1 cellular context compared by ENCODE assay signal in the genomic region with DNA sequence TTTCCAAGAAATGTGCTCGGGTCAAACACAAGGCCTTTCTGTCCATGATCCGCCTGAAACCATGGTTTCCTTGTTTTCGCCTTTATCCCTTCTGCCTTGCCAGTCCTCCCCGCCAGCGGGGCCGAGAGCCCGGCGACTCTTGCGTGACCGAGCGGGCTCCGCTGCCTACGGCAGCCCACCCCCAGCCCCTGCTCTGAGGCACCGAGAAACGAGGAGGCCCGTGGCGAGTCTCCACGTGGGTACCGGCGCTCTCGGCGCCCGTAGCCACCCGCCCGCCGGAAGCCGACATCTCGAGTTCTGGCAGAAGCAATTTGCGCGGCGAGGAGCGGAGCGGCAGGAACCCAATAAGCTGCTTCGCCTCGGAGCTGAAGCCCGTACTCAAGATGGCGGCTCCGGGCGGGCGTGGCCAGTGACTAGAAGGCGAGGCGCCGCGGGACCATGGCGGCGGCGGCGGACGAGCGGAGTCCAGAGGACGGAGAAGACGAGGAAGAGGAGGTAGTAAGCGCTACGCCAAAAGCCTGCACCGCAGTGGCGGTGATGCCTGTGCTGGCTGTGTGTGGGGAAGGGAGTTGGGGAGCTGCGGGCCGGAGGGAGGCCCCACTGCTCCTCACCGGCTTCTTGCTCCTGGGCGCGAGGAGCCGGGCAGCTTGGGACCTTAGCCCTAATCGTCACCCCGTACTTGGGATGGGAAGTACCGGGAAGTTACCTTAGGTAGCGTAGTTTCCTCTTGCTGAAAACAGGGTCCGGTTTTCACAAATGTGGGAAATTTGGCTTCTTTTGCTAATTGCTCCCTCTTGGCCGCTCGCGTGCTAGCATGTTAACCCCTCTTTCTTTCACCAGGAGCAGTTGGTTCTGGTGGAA.
TF ChIP-seq lines count a peak whose summit lies in the region.

A gene with protein sequence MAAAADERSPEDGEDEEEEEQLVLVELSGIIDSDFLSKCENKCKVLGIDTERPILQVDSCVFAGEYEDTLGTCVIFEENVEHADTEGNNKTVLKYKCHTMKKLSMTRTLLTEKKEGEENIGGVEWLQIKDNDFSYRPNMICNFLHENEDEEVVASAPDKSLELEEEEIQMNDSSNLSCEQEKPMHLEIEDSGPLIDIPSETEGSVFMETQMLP (plus strand): TSS at position 375 of the 861 bp plus-strand sequence. CDS start 64 bp downstream, at position 439.

TF ChIP-seq in HepG2, 621 proteins besides CTCF, POLR2A, EP300 and RAD21 (continued from another document and continues in another):
- TF ChIP-seq MIER3 (CRISPR knock-in tag; IDR thresholded peaks at IDR 0.05; ENCODE audit: borderline replicate concordance) (0 out of 2 replicates have a peak, but pooled peaks have one; percentile 20), ZNF556 (CRISPR knock-in tag; IDR thresholded peaks at IDR 0.05; ENCODE audit: borderline replicate concordance) (peak; percentile 93), ZNF282 (IDR thresholded peaks at IDR 0.05; ENCODE audit: partially characterized antibody) (no peak), CENPT (CRISPR knock-in tag; IDR thresholded peaks at IDR 0.05; ENCODE audit: low read depth) (0 out of 2 replicates have a peak, but pooled peaks have one; percentile 28), KDM5A (IDR thresholded peaks at IDR 0.05; ENCODE audit: borderline replicate concordance, low read length) (peak; percentile 51; the same call in 1 of the 2 replicates), ZNF326 (CRISPR knock-in tag; IDR thresholded peaks at IDR 0.05; ENCODE audit: borderline replicate concordance) (no peak), ZNF670 (CRISPR knock-in tag; IDR thresholded peaks at IDR 0.05; ENCODE audit: borderline replicate concordance) (peak; percentile 71; the same call in 1 of the 2 replicates), HOXA3 (CRISPR knock-in tag; IDR thresholded peaks at IDR 0.05) (peak; percentile 100), ZNF792 (CRISPR knock-in tag; IDR thresholded peaks at IDR 0.05) (peak; percentile 95), ZNF772 (CRISPR knock-in tag; IDR thresholded peaks at IDR 0.05) (peak; percentile 97), NFIB (CRISPR knock-in tag; IDR thresholded peaks at IDR 0.05; ENCODE audit: borderline replicate concordance) (no peak), GATA4 (IDR thresholded peaks at IDR 0.05; ENCODE audit: borderline replicate concordance, low read depth) (peak; percentile 63; the same call in 1 of the 2 replicates), ZNF180 (CRISPR knock-in tag; IDR thresholded peaks at IDR 0.05; ENCODE audit: borderline replicate concordance, low read depth) (no peak), MED8 (CRISPR knock-in tag; IDR thresholded peaks at IDR 0.05; ENCODE audit: insufficient replicate concordance) (peak; percentile 94), RBAK (CRISPR knock-in tag; IDR thresholded peaks at IDR 0.05) (0 out of 2 replicates have a peak, but pooled peaks have one; percentile 66), PHB2 (IDR thresholded peaks at IDR 0.05; ENCODE audit: partially characterized antibody) (no peak), ZNF430 (CRISPR knock-in tag; IDR thresholded peaks at IDR 0.05) (peak; percentile 93), ELF4 (CRISPR knock-in tag; IDR thresholded peaks at IDR 0.05; ENCODE audit: borderline replicate concordance) (peak; percentile 72; the same call in 1 of the 2 replicates), DNMT3B (CRISPR knock-in tag; conservative IDR thresholded peaks at IDR 0.05) (no peak), ZKSCAN8 (CRISPR knock-in tag; IDR thresholded peaks at IDR 0.05; ENCODE audit: borderline replicate concordance) (0 out of 2 replicates have a peak, but pooled peaks have one; percentile 75), THYN1 (CRISPR knock-in tag; IDR thresholded peaks at IDR 0.05; ENCODE audit: borderline replicate concordance, low read depth) (0 out of 2 replicates have a peak, but pooled peaks have one; percentile 62), ZEB1 (IDR thresholded peaks at IDR 0.05; ENCODE audit: insufficient replicate concordance, low read depth) (peak; percentile 47), FOXJ3 (CRISPR knock-in tag; IDR thresholded peaks at IDR 0.05; ENCODE audit: borderline replicate concordance) (peak; percentile 74; the same call in 1 of the 2 replicates), SMC3 (IDR thresholded peaks at IDR 0.05; ENCODE audit: low read length) (no peak), ZNF3 (CRISPR knock-in tag; IDR thresholded peaks at IDR 0.05) (peak; percentile 64; the same call in 1 of the 2 replicates), TAF15 (IDR thresholded peaks at IDR 0.05; ENCODE audit: low read depth, low read length, poor library complexity, severe bottlenecking) (no peak), ZNF749 (CRISPR knock-in tag; IDR thresholded peaks at IDR 0.05; ENCODE audit: borderline replicate concordance) (peak; percentile 81; the same call in 1 of the 2 replicates)
- TF ChIP-seq, protein P1, sequence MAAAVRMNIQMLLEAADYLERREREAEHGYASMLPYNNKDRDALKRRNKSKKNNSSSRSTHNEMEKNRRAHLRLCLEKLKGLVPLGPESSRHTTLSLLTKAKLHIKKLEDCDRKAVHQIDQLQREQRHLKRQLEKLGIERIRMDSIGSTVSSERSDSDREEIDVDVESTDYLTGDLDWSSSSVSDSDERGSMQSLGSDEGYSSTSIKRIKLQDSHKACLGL (CRISPR knock-in tag; IDR thresholded peaks at IDR 0.05): peak; percentile 95
- TF ChIP-seq, protein P2, sequence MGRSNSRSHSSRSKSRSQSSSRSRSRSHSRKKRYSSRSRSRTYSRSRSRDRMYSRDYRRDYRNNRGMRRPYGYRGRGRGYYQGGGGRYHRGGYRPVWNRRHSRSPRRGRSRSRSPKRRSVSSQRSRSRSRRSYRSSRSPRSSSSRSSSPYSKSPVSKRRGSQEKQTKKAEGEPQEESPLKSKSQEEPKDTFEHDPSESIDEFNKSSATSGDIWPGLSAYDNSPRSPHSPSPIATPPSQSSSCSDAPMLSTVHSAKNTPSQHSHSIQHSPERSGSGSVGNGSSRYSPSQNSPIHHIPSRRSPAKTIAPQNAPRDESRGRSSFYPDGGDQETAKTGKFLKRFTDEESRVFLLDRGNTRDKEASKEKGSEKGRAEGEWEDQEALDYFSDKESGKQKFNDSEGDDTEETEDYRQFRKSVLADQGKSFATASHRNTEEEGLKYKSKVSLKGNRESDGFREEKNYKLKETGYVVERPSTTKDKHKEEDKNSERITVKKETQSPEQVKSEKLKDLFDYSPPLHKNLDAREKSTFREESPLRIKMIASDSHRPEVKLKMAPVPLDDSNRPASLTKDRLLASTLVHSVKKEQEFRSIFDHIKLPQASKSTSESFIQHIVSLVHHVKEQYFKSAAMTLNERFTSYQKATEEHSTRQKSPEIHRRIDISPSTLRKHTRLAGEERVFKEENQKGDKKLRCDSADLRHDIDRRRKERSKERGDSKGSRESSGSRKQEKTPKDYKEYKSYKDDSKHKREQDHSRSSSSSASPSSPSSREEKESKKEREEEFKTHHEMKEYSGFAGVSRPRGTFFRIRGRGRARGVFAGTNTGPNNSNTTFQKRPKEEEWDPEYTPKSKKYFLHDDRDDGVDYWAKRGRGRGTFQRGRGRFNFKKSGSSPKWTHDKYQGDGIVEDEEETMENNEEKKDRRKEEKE (IDR thresholded peaks at IDR 0.05): no peak
- TF ChIP-seq, protein P3, sequence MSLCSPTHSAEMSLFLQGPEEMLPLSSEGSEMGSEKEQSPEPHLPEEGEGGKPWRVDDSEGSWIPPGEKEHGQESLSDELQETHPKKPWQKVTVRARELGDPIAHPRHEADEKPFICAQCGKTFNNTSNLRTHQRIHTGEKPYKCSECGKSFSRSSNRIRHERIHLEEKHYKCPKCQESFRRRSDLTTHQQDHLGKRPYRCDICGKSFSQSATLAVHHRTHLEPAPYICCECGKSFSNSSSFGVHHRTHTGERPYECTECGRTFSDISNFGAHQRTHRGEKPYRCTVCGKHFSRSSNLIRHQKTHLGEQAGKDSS (CRISPR knock-in tag; IDR thresholded peaks at IDR 0.05; ENCODE audit: borderline replicate concordance, low read depth): peak; percentile 39; the same call in 1 of the 2 replicates
- TF ChIP-seq, protein P4, sequence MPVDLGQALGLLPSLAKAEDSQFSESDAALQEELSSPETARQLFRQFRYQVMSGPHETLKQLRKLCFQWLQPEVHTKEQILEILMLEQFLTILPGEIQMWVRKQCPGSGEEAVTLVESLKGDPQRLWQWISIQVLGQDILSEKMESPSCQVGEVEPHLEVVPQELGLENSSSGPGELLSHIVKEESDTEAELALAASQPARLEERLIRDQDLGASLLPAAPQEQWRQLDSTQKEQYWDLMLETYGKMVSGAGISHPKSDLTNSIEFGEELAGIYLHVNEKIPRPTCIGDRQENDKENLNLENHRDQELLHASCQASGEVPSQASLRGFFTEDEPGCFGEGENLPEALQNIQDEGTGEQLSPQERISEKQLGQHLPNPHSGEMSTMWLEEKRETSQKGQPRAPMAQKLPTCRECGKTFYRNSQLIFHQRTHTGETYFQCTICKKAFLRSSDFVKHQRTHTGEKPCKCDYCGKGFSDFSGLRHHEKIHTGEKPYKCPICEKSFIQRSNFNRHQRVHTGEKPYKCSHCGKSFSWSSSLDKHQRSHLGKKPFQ (CRISPR knock-in tag; IDR thresholded peaks at IDR 0.05; ENCODE audit: insufficient replicate concordance): peak; percentile 84
- TF ChIP-seq, protein P5, sequence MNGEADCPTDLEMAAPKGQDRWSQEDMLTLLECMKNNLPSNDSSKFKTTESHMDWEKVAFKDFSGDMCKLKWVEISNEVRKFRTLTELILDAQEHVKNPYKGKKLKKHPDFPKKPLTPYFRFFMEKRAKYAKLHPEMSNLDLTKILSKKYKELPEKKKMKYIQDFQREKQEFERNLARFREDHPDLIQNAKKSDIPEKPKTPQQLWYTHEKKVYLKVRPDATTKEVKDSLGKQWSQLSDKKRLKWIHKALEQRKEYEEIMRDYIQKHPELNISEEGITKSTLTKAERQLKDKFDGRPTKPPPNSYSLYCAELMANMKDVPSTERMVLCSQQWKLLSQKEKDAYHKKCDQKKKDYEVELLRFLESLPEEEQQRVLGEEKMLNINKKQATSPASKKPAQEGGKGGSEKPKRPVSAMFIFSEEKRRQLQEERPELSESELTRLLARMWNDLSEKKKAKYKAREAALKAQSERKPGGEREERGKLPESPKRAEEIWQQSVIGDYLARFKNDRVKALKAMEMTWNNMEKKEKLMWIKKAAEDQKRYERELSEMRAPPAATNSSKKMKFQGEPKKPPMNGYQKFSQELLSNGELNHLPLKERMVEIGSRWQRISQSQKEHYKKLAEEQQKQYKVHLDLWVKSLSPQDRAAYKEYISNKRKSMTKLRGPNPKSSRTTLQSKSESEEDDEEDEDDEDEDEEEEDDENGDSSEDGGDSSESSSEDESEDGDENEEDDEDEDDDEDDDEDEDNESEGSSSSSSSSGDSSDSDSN (CRISPR knock-in tag; IDR thresholded peaks at IDR 0.05): peak; percentile 95
- TF ChIP-seq, protein P6, sequence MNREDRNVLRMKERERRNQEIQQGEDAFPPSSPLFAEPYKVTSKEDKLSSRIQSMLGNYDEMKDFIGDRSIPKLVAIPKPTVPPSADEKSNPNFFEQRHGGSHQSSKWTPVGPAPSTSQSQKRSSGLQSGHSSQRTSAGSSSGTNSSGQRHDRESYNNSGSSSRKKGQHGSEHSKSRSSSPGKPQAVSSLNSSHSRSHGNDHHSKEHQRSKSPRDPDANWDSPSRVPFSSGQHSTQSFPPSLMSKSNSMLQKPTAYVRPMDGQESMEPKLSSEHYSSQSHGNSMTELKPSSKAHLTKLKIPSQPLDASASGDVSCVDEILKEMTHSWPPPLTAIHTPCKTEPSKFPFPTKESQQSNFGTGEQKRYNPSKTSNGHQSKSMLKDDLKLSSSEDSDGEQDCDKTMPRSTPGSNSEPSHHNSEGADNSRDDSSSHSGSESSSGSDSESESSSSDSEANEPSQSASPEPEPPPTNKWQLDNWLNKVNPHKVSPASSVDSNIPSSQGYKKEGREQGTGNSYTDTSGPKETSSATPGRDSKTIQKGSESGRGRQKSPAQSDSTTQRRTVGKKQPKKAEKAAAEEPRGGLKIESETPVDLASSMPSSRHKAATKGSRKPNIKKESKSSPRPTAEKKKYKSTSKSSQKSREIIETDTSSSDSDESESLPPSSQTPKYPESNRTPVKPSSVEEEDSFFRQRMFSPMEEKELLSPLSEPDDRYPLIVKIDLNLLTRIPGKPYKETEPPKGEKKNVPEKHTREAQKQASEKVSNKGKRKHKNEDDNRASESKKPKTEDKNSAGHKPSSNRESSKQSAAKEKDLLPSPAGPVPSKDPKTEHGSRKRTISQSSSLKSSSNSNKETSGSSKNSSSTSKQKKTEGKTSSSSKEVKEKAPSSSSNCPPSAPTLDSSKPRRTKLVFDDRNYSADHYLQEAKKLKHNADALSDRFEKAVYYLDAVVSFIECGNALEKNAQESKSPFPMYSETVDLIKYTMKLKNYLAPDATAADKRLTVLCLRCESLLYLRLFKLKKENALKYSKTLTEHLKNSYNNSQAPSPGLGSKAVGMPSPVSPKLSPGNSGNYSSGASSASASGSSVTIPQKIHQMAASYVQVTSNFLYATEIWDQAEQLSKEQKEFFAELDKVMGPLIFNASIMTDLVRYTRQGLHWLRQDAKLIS (CRISPR knock-in tag; IDR thresholded peaks at IDR 0.05): 0 out of 2 replicates have a peak, but pooled peaks have one; percentile 85
- TF ChIP-seq, protein P7, sequence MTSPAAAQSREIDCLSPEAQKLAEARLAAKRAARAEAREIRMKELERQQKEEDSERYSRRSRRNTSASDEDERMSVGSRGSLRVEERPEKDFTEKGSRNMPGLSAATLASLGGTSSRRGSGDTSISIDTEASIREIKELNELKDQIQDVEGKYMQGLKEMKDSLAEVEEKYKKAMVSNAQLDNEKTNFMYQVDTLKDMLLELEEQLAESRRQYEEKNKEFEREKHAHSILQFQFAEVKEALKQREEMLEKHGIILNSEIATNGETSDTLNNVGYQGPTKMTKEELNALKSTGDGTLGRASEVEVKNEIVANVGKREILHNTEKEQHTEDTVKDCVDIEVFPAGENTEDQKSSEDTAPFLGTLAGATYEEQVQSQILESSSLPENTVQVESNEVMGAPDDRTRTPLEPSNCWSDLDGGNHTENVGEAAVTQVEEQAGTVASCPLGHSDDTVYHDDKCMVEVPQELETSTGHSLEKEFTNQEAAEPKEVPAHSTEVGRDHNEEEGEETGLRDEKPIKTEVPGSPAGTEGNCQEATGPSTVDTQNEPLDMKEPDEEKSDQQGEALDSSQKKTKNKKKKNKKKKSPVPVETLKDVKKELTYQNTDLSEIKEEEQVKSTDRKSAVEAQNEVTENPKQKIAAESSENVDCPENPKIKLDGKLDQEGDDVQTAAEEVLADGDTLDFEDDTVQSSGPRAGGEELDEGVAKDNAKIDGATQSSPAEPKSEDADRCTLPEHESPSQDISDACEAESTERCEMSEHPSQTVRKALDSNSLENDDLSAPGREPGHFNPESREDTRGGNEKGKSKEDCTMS (CRISPR knock-in tag; conservative IDR thresholded peaks at IDR 0.05): no peak
- TF ChIP-seq, protein P8, sequence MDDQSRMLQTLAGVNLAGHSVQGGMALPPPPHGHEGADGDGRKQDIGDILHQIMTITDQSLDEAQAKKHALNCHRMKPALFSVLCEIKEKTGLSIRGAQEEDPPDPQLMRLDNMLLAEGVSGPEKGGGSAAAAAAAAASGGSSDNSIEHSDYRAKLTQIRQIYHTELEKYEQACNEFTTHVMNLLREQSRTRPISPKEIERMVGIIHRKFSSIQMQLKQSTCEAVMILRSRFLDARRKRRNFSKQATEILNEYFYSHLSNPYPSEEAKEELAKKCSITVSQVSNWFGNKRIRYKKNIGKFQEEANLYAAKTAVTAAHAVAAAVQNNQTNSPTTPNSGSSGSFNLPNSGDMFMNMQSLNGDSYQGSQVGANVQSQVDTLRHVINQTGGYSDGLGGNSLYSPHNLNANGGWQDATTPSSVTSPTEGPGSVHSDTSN (CRISPR knock-in tag; IDR thresholded peaks at IDR 0.05; ENCODE audit: borderline replicate concordance): no peak
